ENCODE assay signal across 8 cellular contexts in the genomic region with DNA sequence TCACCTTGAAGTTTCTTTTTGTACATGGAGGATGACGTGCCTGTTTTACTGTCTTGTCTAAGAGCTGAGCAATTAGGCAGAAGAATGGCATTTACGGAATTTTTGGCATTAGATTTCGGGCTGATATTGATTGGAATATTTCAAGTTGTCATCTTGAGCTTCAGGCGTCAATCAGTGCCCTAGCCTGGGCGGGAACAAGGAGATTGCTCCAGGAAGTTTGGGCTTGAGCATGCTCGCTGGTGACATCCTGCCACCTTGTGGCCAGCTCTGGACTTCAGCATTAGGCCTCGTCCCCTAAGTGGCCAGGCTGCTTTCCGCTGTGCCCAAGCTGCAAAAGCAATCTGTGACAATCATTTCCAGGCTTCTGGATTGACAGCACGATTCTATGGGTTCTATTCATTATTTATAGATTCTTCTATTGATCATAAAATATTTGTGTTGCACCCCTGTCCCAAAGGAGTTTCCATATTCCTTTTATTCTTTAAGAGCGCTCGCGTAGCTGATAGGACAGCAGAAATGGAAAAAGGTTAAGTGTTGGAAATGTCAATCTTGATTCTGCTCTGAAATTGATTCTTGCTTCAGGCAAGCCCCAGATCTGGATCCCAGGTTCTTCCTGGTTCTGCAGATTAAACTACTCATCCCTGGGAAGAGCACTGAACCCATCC.
DNase-seq lines count a peak whose midpoint lies in the region; ATAC-seq and TF ChIP-seq lines count a peak whose summit lies in the region.

No MANE protein-coding gene starts in this region.

- intact Hi-C loops in esophagus squamous epithelium (cut with DNase I): loop anchor here (5.0 kb wide), 1 partner anchor 324 kb away; no protein-coding TSS in a partner anchor

- peak overlapping the region in 3 of 4 donors; percentile 19 to 53 (median 25) for H3K4me3 ChIP-seq in esophagus squamous epithelium

- peaks cover 0 to 4% (median 0%) of the 10 kb centered on the region in 3 donors for H3K4me1 ChIP-seq in esophagus squamous epithelium

- H3K36me3 Mint-ChIP-seq in naive B cell: no peaks in the 10 kb centered on the region

- H3K27me3 ChIP-seq in esophagus squamous epithelium: peaks cover 0 to 8% (median 0%) of the 10 kb centered on the region in 4 donors

- H3K36me3 ChIP-seq in esophagus squamous epithelium: no peaks in the 10 kb centered on the region

- TF ChIP-seq CTCF in esophagus squamous epithelium (IDR thresholded peaks at IDR 0.05): peak; percentile 83 to 92 (median 90)

- no peak overlapping the region for H3K27ac Mint-ChIP-seq in naive B cell

- no peaks in the 10 kb centered on the region for H3K9me3 Mint-ChIP-seq in naive B cell

- H3K27me3 Mint-ChIP-seq in naive B cell: peaks cover 13 to 27% (median 18%) of the 10 kb centered on the region in 3 donors

- peaks cover 3 to 12% (median 4%) of the 10 kb centered on the region in 3 donors for H3K4me1 Mint-ChIP-seq in naive B cell

- peak overlapping the region in 3 of 8 donors; percentile 11 to 34 (median 23) for H3K4me3 Mint-ChIP-seq in naive B cell

- DNase-seq in Ammon's horn (ENCODE audit: low spot score) (peak; percentile 94), HT-29 (ENCODE audit: low spot score) (peak; percentile 89), NOMO-1 (lab: John Stamatoyannopoulos, UW; ENCODE audit: unreplicated experiment in 2 of 2) (peak; percentile 9 to 24), activated T-cell treated with anti-CD3 and anti-CD28 coated beads for 4 hours (peak; percentile 12), esophagus squamous epithelium (lab: John Stamatoyannopoulos, UW) (no peak), naive B cell (peak; percentile 26)
- peak in 5 of 6 experiments; percentile 6 to 39 (median 15) for DNase-seq in stimulated activated naive CD4-positive, alpha-beta T cell (lab: John Stamatoyannopoulos, UW)

- H3K9me3 ChIP-seq in esophagus squamous epithelium: no peaks in the 10 kb centered on the region

- peak; percentile 76 for ATAC-seq in GM19043 (IDR thresholded peaks at IDR 0.05; ENCODE audit: low read depth, unreplicated experiment)
- ATAC-seq in naive B cell (ENCODE audit: low read depth in 2 of 2): peak in 1 of 2 donors; percentile 55

- 30 to 32% methylated on average over 12 of the region's 12 CpGs for WGBS in esophagus squamous epithelium, 2 donors

- no peak for TF ChIP-seq POLR2A in esophagus squamous epithelium (IDR thresholded peaks at IDR 0.05)

- no peak overlapping the region for H3K27ac ChIP-seq in esophagus squamous epithelium
